35 cellular contexts compared by ENCODE assay signal in genomic region chr12:56851462-56851861, GRCh38.
"Had no signal": no experiment of that assay in that cellular context is flagged by ENCODE, and none has a peak within 500 bp of the region (broad histone marks: within the 10 kb centered on the region; RNA-seq: fewer than 3 reads in every experiment).

No MANE protein-coding gene starts in this region.

- H3K27me3 ChIP-seq: MG63 had no signal

- H3K27ac ChIP-seq: KMS-11 had no signal

- H3K36me3 ChIP-seq: MG63 had no signal

- H3K4me2 ChIP-seq: KMS-11 had no signal

- H3K4me3 ChIP-seq: MG63 had no signal

- H3K9ac ChIP-seq: KMS-11 had no signal

- DNase-seq: Karpas-422, Kasumi-1, KG1, MG63, MM.1S, MV-4-11, NCI-H1048, NCI-H1092, NCI-H1092 treated with DMSO at 0.1 percent for 48 hours, NCI-H1105, NCI-H1105 treated with DMSO at 0.1 percent for 48 hours, NCI-H1417, NCI-H1417 treated with DMSO at 0.1 percent for 48 hours, NCI-H1436, NCI-H1436 treated with DMSO at 0.1 percent for 48 hours, NCI-H146, NCI-H1694, NCI-H1694 treated with DMSO at 0.1 percent for 48 hours, NCI-H187, NCI-H187 treated with DMSO at 0.1 percent for 48 hours, NCI-H1930, NCI-H2029, NCI-H2029 treated with DMSO at 0.1 percent for 48 hours, NCI-H2081, NCI-H2081 treated with DMSO at 0.1 percent for 48 hours, NCI-H2107, NCI-H2171, NCI-H2171 treated with DMSO at 0.1 percent for 48 hours, NCI-H2227 treated with DMSO at 0.1 percent for 48 hours, NCI-H226, NCI-H345, NCI-H446, NCI-H446 treated with DMSO at 0.1 percent for 48 hours, NCI-H510A had no signal
